ENCODE assay signal across 22 cellular contexts in the genomic region with DNA sequence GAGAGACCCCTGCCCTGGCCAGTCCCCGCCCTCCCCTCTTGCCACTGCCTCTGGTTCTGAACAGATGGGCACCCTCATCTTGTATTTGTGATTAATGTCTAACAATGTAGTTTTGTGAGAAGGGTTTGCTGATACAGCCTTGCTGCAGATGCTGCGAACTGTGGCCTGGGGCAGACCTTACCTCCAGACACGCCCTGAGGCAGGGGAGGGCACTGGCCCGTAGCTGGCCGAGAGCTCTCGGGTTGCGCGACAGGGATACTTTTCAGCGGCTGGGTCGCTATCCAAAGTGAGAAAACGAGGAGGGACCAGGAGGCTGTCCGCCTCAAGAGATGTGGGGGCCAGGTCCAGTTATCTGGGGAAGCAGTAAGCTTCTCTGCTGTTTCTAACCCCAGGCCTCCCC. TPM values are rescaled to one million over a fixed set of nuclear protein-coding genes. Genes with fewer than 3 reads are reported as not detected.
DNase-seq lines count a peak whose midpoint lies in the region; ATAC-seq and TF ChIP-seq lines count a peak whose summit lies in the region.
"Had no signal": no experiment of that assay in that cellular context is flagged by ENCODE, and none has a peak within 500 bp of the region (broad histone marks: within the 10 kb centered on the region; RNA-seq: fewer than 3 reads in every experiment).

No MANE protein-coding gene starts in this region.

- peak overlapping the region; percentile 55 to 85 for H3K27ac Mint-ChIP-seq in activated naive CD4-positive, alpha-beta T cell treated with anti-CD3 and anti-CD28 coated beads, Interleukin-2, amount 50 U/mL, for 72 hours
- H3K27ac Mint-ChIP-seq in activated B cell treated with CpG ODN at 0.5 μM for 24 hours: peak overlapping the region; percentile 91
- H3K27ac Mint-ChIP-seq in stimulated activated naive B cell treated with anti-CD40 and anti-IgM and Interleukin-4, amounts not matched to agents 10 μg/mL and 1 μg/mL and 100 μg/mL, for 72 hours: peak overlapping the region; percentile 76

- H3K36me3 ChIP-seq in MG63: peaks cover 14% of the 10 kb centered on the region

- no peak overlapping the region for H3K4me3 ChIP-seq in MG63
- H3K4me3 ChIP-seq: GM12878, heart right ventricle, mucosa of descending colon, testis had no signal

- no peak overlapping the region for H3K4me3 Mint-ChIP-seq in activated B cell treated with CpG ODN at 0.5 μM for 24 hours
- no peak overlapping the region for H3K4me3 Mint-ChIP-seq in stimulated activated naive B cell treated with anti-CD40 and anti-IgM and Interleukin-4, amounts not matched to agents 10 μg/mL and 1 μg/mL and 100 μg/mL, for 72 hours
- H3K4me3 Mint-ChIP-seq: activated CD4-positive, alpha-beta T cell treated with anti-CD3 and anti-CD28 coated beads, Interleukin-2, amount 10 ng/mL, durations not matched to agents 24 days and 14 days had no signal

- TF ChIP-seq CTCF in activated B cell treated with CpG ODN at 0.5 μM for 24 hours (IDR thresholded peaks at IDR 0.05): no peak

- POLR2A ChIA-PET in activated B cell treated with CpG ODN at 0.5 μM for 24 hours (lab: Charles Lee): interaction anchor here (0.6 to 1.8 kb wide), 7 partner anchors 8 to 172 kb away, joined by 3 to 12 read pairs (median 3); a partner anchor contains a TSS

- H3K4me1 Mint-ChIP-seq in activated B cell treated with CpG ODN at 0.5 μM for 24 hours: peaks cover 65% of the 10 kb centered on the region
- H3K4me1 Mint-ChIP-seq in stimulated activated naive B cell treated with anti-CD40 and anti-IgM and Interleukin-4, amounts not matched to agents 10 μg/mL and 1 μg/mL and 100 μg/mL, for 72 hours: peaks cover 35 to 39% of the 10 kb centered on the region in 2 donors

- intact Hi-C loops in activated B cell treated with CpG ODN at 0.5 μM for 24 hours (cut with micrococcal nuclease): loop anchor here (1.0 kb wide), 1 partner anchor 8 kb away; no protein-coding TSS in a partner anchor

- no peaks in the 10 kb centered on the region for H3K27me3 ChIP-seq in MG63
- H3K27me3 ChIP-seq: heart right ventricle, testis had no signal

- peaks cover 0 to 6% of the 10 kb centered on the region in 2 donors for H3K36me3 Mint-ChIP-seq in activated naive CD4-positive, alpha-beta T cell treated with anti-CD3 and anti-CD28 coated beads, Interleukin-2, amount 50 U/mL, for 72 hours
- H3K36me3 Mint-ChIP-seq in activated B cell treated with CpG ODN at 0.5 μM for 24 hours (ENCODE audit: low read depth): peaks cover 2% of the 10 kb centered on the region
- H3K36me3 Mint-ChIP-seq in stimulated activated naive B cell treated with anti-CD40 and anti-IgM and Interleukin-4, amounts not matched to agents 10 μg/mL and 1 μg/mL and 100 μg/mL, for 72 hours: peaks cover 29 to 43% of the 10 kb centered on the region in 2 donors

- ATAC-seq in activated naive CD4-positive, alpha-beta T cell treated with anti-CD3 and anti-CD28 coated beads, Interleukin-2, amount 50 U/mL, for 72 hours: no peak
- ATAC-seq in activated B cell treated with CpG ODN at 0.5 μM for 24 hours (ENCODE audit: low read depth) (no peak), HG02870 (IDR thresholded peaks at IDR 0.05; ENCODE audit: unreplicated experiment) (no peak)
- ATAC-seq in stimulated activated naive B cell treated with anti-CD40 and anti-IgM and Interleukin-4, amounts not matched to agents 10 μg/mL and 1 μg/mL and 100 μg/mL, for 72 hours (replicated peaks): peak in 1 of 2 donors; percentile 1

- CTCF ChIA-PET in activated B cell treated with CpG ODN at 0.5 μM for 24 hours (lab: Charles Lee): interaction anchor here (1.6 to 3.7 kb wide), 2 partner anchors 18 to 23 kb away, joined by 8 to 12 read pairs; no protein-coding TSS in a partner anchor

- H3K9me3 Mint-ChIP-seq in activated naive CD4-positive, alpha-beta T cell treated with anti-CD3 and anti-CD28 coated beads, Interleukin-2, amount 50 U/mL, for 72 hours: peaks cover 0 to 4% of the 10 kb centered on the region in 2 donors
- H3K9me3 Mint-ChIP-seq in activated B cell treated with CpG ODN at 0.5 μM for 24 hours: no peaks in the 10 kb centered on the region
- peaks cover 0 to 6% of the 10 kb centered on the region in 2 donors for H3K9me3 Mint-ChIP-seq in stimulated activated naive B cell treated with anti-CD40 and anti-IgM and Interleukin-4, amounts not matched to agents 10 μg/mL and 1 μg/mL and 100 μg/mL, for 72 hours
- H3K9me3 Mint-ChIP-seq: activated CD4-positive, alpha-beta T cell treated with anti-CD3 and anti-CD28 coated beads, Interleukin-2, amount 10 ng/mL, durations not matched to agents 24 days and 14 days had no signal

- DNase-seq in activated naive CD4-positive, alpha-beta T cell treated with anti-CD3 and anti-CD28 coated beads, Interleukin-2, amount 50 U/mL, for 72 hours (ENCODE audit: low spot score in 2 of 2): no peak
- DNase-seq in activated naive CD4-positive, alpha-beta T cell treated with Interleukin-2 at 50 U/mL for 16 hours: no peak
- no peak for DNase-seq in activated B cell treated with CpG ODN at 0.5 μM for 24 hours
- peak; percentile 76 for DNase-seq in left kidney (ENCODE audit: low read depth, low spot score)
- DNase-seq in stimulated activated naive B cell treated with anti-CD40 and anti-IgM and Interleukin-4, amounts not matched to agents 10 μg/mL and 1 μg/mL and 100 μg/mL, for 72 hours: no peak
- no peak for DNase-seq in MG63
- DNase-seq in NCI-H128 (lab: John Stamatoyannopoulos, UW; ENCODE audit: unreplicated experiment): no peak
- DNase-seq: ACHN; activated CD4-positive, alpha-beta T cell treated with anti-CD3 and anti-CD28 coated beads, Interleukin-2, amount 10 ng/mL, durations not matched to agents 24 days and 14 days; dermis blood vessel endothelial cell; heart right ventricle; mucosa of descending colon; NCI-H1417 treated with DMSO at 0.1 percent for 48 hours; NCI-H510A treated with DMSO at 0.1 percent for 48 hours; nucleus accumbens; RPMI8226; testis had no signal

- no peaks in the 10 kb centered on the region for H3K27me3 Mint-ChIP-seq in activated B cell treated with CpG ODN at 0.5 μM for 24 hours
- H3K27me3 Mint-ChIP-seq in stimulated activated naive B cell treated with anti-CD40 and anti-IgM and Interleukin-4, amounts not matched to agents 10 μg/mL and 1 μg/mL and 100 μg/mL, for 72 hours: no peaks in the 10 kb centered on the region
- H3K27me3 Mint-ChIP-seq: activated CD4-positive, alpha-beta T cell treated with anti-CD3 and anti-CD28 coated beads, Interleukin-2, amount 10 ng/mL, durations not matched to agents 24 days and 14 days had no signal

- no peaks in the 10 kb centered on the region for H3K9me3 ChIP-seq in MG63
- H3K9me3 ChIP-seq: heart right ventricle, mucosa of descending colon, testis had no signal

RNA-seq across cellular contexts. Expression of a gene that starts 21.9 kb away (rescaled TPM):
- total RNA-seq in activated naive CD4-positive, alpha-beta T cell treated with anti-CD3 and anti-CD28 coated beads, Interleukin-2, amount 50 U/mL, for 72 hours: not detected
- total RNA-seq in activated B cell treated with CpG ODN at 0.5 μM for 24 hours: not detected in 2 replicates
- not detected in 2 replicates for total RNA-seq in MG63 (2014; rRNA removed; shearing (Covaris generic); ENCODE audit: low replicate concordance)
- total RNA-seq: activated CD4-positive, alpha-beta T cell treated with anti-CD3 and anti-CD28 coated beads, Interleukin-2, amount 10 ng/mL, durations not matched to agents 24 days and 14 days; dermis blood vessel endothelial cell; fibroblast of villous mesenchyme; GM12878; heart right ventricle; liver; mucosa of descending colon; renal cortical epithelial cell had no signal
